25 cellular contexts compared by ENCODE assay signal in genomic region chr2:217812170-217812569, GRCh38.
DNase-seq lines count a peak whose midpoint lies in the region; ATAC-seq and TF ChIP-seq lines count a peak whose summit lies in the region.
"Had no signal": no experiment of that assay in that cellular context is flagged by ENCODE, and none has a peak within 500 bp of the region (broad histone marks: within the 10 kb centered on the region; RNA-seq: fewer than 3 reads in every experiment).

No MANE protein-coding gene starts in this region.

- H3K9me3 Mint-ChIP-seq in endothelial cell (ENCODE audit: unreplicated experiment): no peaks in the 10 kb centered on the region

- no peaks in the 10 kb centered on the region for H3K27me3 ChIP-seq in rectal smooth muscle tissue (ENCODE audit: control insufficient read depth, insufficient read depth, low read length)
- H3K27me3 ChIP-seq in thoracic aorta (replicated peaks; ENCODE audit: insufficient read depth): no peaks in the 10 kb centered on the region
- no peaks in the 10 kb centered on the region for H3K27me3 ChIP-seq in H7 (ENCODE audit: control insufficient read depth, insufficient read depth, low read length)

- H3K4me3 ChIP-seq in rectal smooth muscle tissue (ENCODE audit: low read length): no peak overlapping the region
- H3K4me3 ChIP-seq in thoracic aorta: no peak overlapping the region
- no peak overlapping the region for H3K4me3 ChIP-seq in H7 (ENCODE audit: insufficient read depth, low read depth, low read length)
- H3K4me3 ChIP-seq: GM12878, PC-9, SK-N-MC had no signal

- H3K36me3 Mint-ChIP-seq in endothelial cell (ENCODE audit: low read depth, unreplicated experiment): peaks cover 28% of the 10 kb centered on the region
- H3K36me3 Mint-ChIP-seq: CD4-positive, alpha-beta memory T cell; IgD-negative memory B cell had no signal

- H3K4me1 Mint-ChIP-seq in endothelial cell (ENCODE audit: unreplicated experiment): peaks cover 37% of the 10 kb centered on the region
- H3K4me1 Mint-ChIP-seq: CD4-positive, alpha-beta memory T cell; IgD-negative memory B cell had no signal

- ATAC-seq in left cardiac atrium: peak; percentile 10 to 21
- no peak for ATAC-seq in thoracic aorta (ENCODE audit: insufficient number of reproducible peaks, low FRiP score, low read depth)
- ATAC-seq in GM21737 (IDR thresholded peaks at IDR 0.05; ENCODE audit: unreplicated experiment): no peak
- ATAC-seq: GM12878 had no signal

- peaks cover 34% of the 10 kb centered on the region for H3K4me1 ChIP-seq in rectal smooth muscle tissue (ENCODE audit: control insufficient read depth, insufficient read depth, low read length)
- peaks cover 21 to 94% of the 10 kb centered on the region in 2 donors for H3K4me1 ChIP-seq in thoracic aorta (ENCODE audit: control insufficient read depth in 1 of 2, low read depth in 2 of 2)

- peaks cover 3% of the 10 kb centered on the region for H3K27me3 Mint-ChIP-seq in endothelial cell (ENCODE audit: unreplicated experiment)

- intact Hi-C loops in left cardiac atrium (cut with DNase I): no loop called here

- H3K9ac ChIP-seq in rectal smooth muscle tissue (ENCODE audit: low read length): no peak overlapping the region
- H3K9ac ChIP-seq: KMS-11 had no signal

- TF ChIP-seq CTCF in endothelial cell (IDR thresholded peaks at IDR 0.05; ENCODE audit: unreplicated experiment) (no peak), thoracic aorta (IDR thresholded peaks at IDR 0.05) (no peak)

- H3K4me3 Mint-ChIP-seq in endothelial cell (ENCODE audit: unreplicated experiment): peak overlapping the region; percentile 5
- H3K4me3 Mint-ChIP-seq: CD4-positive, alpha-beta memory T cell; IgD-negative memory B cell had no signal

- no peak overlapping the region for H3K27ac Mint-ChIP-seq in endothelial cell (ENCODE audit: unreplicated experiment)
- H3K27ac Mint-ChIP-seq: CD4-positive, alpha-beta memory T cell; IgD-negative memory B cell had no signal

- H3K27ac ChIP-seq in rectal smooth muscle tissue (ENCODE audit: low read depth, low read length): peak overlapping the region; percentile 6
- peak overlapping the region; percentile 12 to 60 for H3K27ac ChIP-seq in thoracic aorta
- H3K27ac ChIP-seq: HL-60, KMS-11, PC-9, SK-N-MC had no signal

- no peaks in the 10 kb centered on the region for H3K9me3 ChIP-seq in thoracic aorta
- H3K9me3 ChIP-seq: Caco-2 had no signal

- DNase-seq in endothelial cell (ENCODE audit: low spot score) (no peak), left cardiac atrium (no peak), thoracic aorta (ENCODE audit: low spot score) (no peak), NCI-H510A treated with DMSO at 0.1 percent for 48 hours (lab: John Stamatoyannopoulos, UW) (no peak), H7 (no peak)
- DNase-seq: C1 segment of cervical spinal cord; Caco-2; CD4-positive, alpha-beta memory T cell; DMS 273 treated with DMSO at 0.1 percent for 48 hours; DMS79; EL; GDM1; MM.1S; NCI-H2029; NCI-H446 treated with DMSO at 0.1 percent for 48 hours; NCI-H526 treated with DMSO at 0.1 percent for 48 hours; PC-9; SHP77 treated with DMSO at 0.1 percent for 48 hours had no signal

- H3K36me3 ChIP-seq in rectal smooth muscle tissue (ENCODE audit: control insufficient read depth, insufficient read depth, low read length) (peaks cover 60% of the 10 kb centered on the region), thoracic aorta (peaks cover 96% of the 10 kb centered on the region), H7 (replicated peaks; ENCODE audit: control insufficient read depth, insufficient read depth, low read length) (no peaks in the 10 kb centered on the region; the same call in 1 of the 2 replicates)

Comparison
In these comparisons a context has a peak if more than half of its experiments do, and no peak if none do; other contexts are left out.
1. ATAC-seq: peak in left cardiac atrium (2 of 2); none in thoracic aorta (single experiment) and GM21737 (single experiment).